In the genomic region with DNA sequence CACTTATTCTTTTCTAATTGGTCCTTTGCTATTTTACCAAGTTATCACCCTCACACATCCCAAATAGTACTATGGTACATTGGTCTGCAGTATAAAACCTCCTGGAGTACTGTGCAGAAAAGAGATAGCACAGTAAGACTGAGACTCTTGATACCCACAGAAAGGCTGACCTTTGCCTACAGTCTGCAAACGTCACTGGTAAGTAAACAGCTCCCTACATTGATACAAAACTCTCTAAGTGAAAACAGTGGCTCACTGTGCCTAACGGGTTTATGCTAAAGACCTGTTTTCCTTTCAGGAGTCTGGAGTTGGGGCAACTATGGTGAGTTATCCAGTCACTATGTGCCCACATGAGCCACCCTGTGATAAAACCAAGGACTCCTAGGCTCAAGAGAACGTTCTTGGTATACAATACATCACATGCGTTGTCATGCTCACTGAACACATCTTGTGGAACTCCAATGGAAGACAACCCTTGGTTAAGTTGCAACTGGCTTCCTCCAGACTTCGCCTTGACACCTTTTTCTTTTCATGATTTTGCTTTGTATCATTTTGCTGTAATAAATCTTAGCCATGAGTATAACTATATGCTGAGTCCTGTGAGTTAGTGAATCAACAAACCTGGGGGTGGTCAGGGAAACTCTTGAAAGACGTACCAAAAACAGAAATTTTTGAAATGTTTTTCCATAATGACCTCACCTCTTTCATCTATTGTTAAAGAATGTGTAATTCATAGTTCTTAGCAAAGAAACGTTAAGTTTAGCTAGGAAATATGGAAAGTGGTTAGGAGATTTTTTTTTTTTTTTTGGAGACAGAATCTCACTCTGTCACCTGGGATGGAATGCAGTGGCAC, we compare ENCODE assay signal across 2 cellular contexts.
TF ChIP-seq lines count a peak whose summit lies in the region.

No MANE protein-coding gene starts in this region.

TF ChIP-seq in A549, 52 proteins besides CTCF, POLR2A, EP300 and RAD21:
- TF ChIP-seq, protein P1, sequence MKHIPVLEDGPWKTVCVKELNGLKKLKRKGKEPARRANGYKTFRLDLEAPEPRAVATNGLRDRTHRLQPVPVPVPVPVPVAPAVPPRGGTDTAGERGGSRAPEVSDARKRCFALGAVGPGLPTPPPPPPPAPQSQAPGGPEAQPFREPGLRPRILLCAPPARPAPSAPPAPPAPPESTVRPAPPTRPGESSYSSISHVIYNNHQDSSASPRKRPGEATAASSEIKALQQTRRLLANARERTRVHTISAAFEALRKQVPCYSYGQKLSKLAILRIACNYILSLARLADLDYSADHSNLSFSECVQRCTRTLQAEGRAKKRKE (CRISPR knock-in tag; IDR thresholded peaks at IDR 0.05; ENCODE audit: low read depth) = no peak
- no peak for TF ChIP-seq ZFP36 (IDR thresholded peaks at IDR 0.05; ENCODE audit: borderline replicate concordance, partially characterized antibody)
- no peak for TF ChIP-seq JUNB (IDR thresholded peaks at IDR 0.05)
- TF ChIP-seq RFX5 (IDR thresholded peaks at IDR 0.05) = no peak
- TF ChIP-seq E2F6 (IDR thresholded peaks at IDR 0.05; ENCODE audit: borderline replicate concordance, low read depth) = no peak
- TF ChIP-seq, protein P2, sequence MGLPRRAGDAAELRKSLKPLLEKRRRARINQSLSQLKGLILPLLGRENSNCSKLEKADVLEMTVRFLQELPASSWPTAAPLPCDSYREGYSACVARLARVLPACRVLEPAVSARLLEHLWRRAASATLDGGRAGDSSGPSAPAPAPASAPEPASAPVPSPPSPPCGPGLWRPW (IDR thresholded peaks at IDR 0.05) = no peak
- no peak for TF ChIP-seq HOXB13 (CRISPR knock-in tag; IDR thresholded peaks at IDR 0.05; ENCODE audit: low read depth)
- no peak for TF ChIP-seq NPAS2 (CRISPR knock-in tag; IDR thresholded peaks at IDR 0.05; ENCODE audit: borderline replicate concordance)
- no peak for TF ChIP-seq CHD2 (IDR thresholded peaks at IDR 0.05; ENCODE audit: low read length, partially characterized antibody)
- no peak for TF ChIP-seq ESRRA (IDR thresholded peaks at IDR 0.05; ENCODE audit: borderline replicate concordance, low read length)
- TF ChIP-seq PHF8 (IDR thresholded peaks at IDR 0.05; ENCODE audit: borderline replicate concordance, low read depth) = no peak
- TF ChIP-seq MAZ (IDR thresholded peaks at IDR 0.05; ENCODE audit: borderline replicate concordance, low read depth, low read length) = no peak
- no peak for TF ChIP-seq MAFK (IDR thresholded peaks at IDR 0.05; ENCODE audit: partially characterized antibody)
- TF ChIP-seq HEYL (CRISPR knock-in tag; IDR thresholded peaks at IDR 0.05) = no peak
- TF ChIP-seq CHD4 (IDR thresholded peaks at IDR 0.05; ENCODE audit: borderline replicate concordance) = no peak
- no peak for TF ChIP-seq HOXB5 (CRISPR knock-in tag; IDR thresholded peaks at IDR 0.05)
- TF ChIP-seq FOSL2 (IDR thresholded peaks at IDR 0.05) = no peak
- TF ChIP-seq FOSL2 (CRISPR knock-in tag; IDR thresholded peaks at IDR 0.05) = no peak
- TF ChIP-seq, protein P3, sequence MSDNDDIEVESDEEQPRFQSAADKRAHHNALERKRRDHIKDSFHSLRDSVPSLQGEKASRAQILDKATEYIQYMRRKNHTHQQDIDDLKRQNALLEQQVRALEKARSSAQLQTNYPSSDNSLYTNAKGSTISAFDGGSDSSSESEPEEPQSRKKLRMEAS (IDR thresholded peaks at IDR 0.05) = no peak
- no peak for TF ChIP-seq RCOR1 (IDR thresholded peaks at IDR 0.05; ENCODE audit: low read depth, low read length)

TF ChIP-seq in K562, 482 proteins besides CTCF, POLR2A, EP300 and RAD21:
- TF ChIP-seq MYNN (IDR thresholded peaks at IDR 0.05) (no peak), MYNN (CRISPR knock-in tag; IDR thresholded peaks at IDR 0.05) (no peak), MYC (IDR thresholded peaks at IDR 0.05; ENCODE audit: low read depth, low read length) (no peak), MYC (CRISPR knock-in tag; IDR thresholded peaks at IDR 0.05; ENCODE audit: borderline replicate concordance, low read depth) (no peak), ZKSCAN8 (CRISPR knock-in tag; IDR thresholded peaks at IDR 0.05) (no peak), ZKSCAN1 (IDR thresholded peaks at IDR 0.05; ENCODE audit: low read depth, low read length) (no peak), STAT5A (IDR thresholded peaks at IDR 0.05; ENCODE audit: borderline replicate concordance, low read length) (no peak), TBL1XR1 (IDR thresholded peaks at IDR 0.05; ENCODE audit: low read length in 2 of 2) (no peak), BCL6 (CRISPR knock-in tag; IDR thresholded peaks at IDR 0.05) (no peak), TCF3 (CRISPR knock-in tag; IDR thresholded peaks at IDR 0.05) (no peak), ARID3B (CRISPR knock-in tag; IDR thresholded peaks at IDR 0.05; ENCODE audit: borderline replicate concordance) (no peak), KHSRP (IDR thresholded peaks at IDR 0.05) (no peak), ESRRB (CRISPR knock-in tag; IDR thresholded peaks at IDR 0.05; ENCODE audit: borderline replicate concordance) (no peak), RHOXF2B (CRISPR knock-in tag; conservative IDR thresholded peaks at IDR 0.05) (no peak), RNF2 (IDR thresholded peaks at IDR 0.05) (no peak)
- TF ChIP-seq, protein P4, sequence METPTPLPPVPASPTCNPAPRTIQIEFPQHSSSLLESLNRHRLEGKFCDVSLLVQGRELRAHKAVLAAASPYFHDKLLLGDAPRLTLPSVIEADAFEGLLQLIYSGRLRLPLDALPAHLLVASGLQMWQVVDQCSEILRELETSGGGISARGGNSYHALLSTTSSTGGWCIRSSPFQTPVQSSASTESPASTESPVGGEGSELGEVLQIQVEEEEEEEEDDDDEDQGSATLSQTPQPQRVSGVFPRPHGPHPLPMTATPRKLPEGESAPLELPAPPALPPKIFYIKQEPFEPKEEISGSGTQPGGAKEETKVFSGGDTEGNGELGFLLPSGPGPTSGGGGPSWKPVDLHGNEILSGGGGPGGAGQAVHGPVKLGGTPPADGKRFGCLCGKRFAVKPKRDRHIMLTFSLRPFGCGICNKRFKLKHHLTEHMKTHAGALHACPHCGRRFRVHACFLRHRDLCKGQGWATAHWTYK (CRISPR knock-in tag; IDR thresholded peaks at IDR 0.05) = no peak
- TF ChIP-seq, protein P5, sequence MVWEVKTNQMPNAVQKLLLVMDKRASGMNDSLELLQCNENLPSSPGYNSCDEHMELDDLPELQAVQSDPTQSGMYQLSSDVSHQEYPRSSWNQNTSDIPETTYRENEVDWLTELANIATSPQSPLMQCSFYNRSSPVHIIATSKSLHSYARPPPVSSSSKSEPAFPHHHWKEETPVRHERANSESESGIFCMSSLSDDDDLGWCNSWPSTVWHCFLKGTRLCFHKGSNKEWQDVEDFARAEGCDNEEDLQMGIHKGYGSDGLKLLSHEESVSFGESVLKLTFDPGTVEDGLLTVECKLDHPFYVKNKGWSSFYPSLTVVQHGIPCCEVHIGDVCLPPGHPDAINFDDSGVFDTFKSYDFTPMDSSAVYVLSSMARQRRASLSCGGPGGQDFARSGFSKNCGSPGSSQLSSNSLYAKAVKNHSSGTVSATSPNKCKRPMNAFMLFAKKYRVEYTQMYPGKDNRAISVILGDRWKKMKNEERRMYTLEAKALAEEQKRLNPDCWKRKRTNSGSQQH (CRISPR knock-in tag; IDR thresholded peaks at IDR 0.05) = no peak
